Comparison of ENCODE assay signal across 25 cellular contexts in genomic region chr14:52888159-52888558, GRCh38.
"Had no signal": no experiment of that assay in that cellular context is flagged by ENCODE, and none has a peak within 500 bp of the region (broad histone marks: within the 10 kb centered on the region; RNA-seq: fewer than 3 reads in every experiment).

No MANE protein-coding gene starts in this region.

- H3K4me1 ChIP-seq: adrenal gland, body of pancreas, colonic mucosa, foreskin keratinocyte, gastrocnemius medialis had no signal

- H3K9me3 ChIP-seq: adrenal gland, colonic mucosa, esophagus muscularis mucosa, gastrocnemius medialis had no signal

- H3K36me3 ChIP-seq: colonic mucosa had no signal

- ATAC-seq: activated T-cell treated with anti-CD3 and anti-CD28 coated beads, Interleukin-2, amount 50 U/mL, for 4 hours; activated T-helper 17 cell treated with anti-CD3 and anti-CD28 coated beads, Interleukin-2, amount 50 U/mL, for 72 hours; body of pancreas; foreskin keratinocyte; gastrocnemius medialis; WTC11 had no signal

- H3K27me3 ChIP-seq: adrenal gland, body of pancreas, colonic mucosa, esophagus muscularis mucosa, foreskin keratinocyte, gastrocnemius medialis had no signal

- DNase-seq: activated CD4-positive, alpha-beta memory T cell treated with anti-CD3 and anti-CD28 coated beads, Interleukin-2, amount 10 ng/mL, durations not matched to agents 7 days and 5 days; activated CD4-positive, alpha-beta T cell treated with anti-CD3 and anti-CD28 coated beads for 1 hour; activated CD4-positive, alpha-beta T cell treated with anti-CD3 and anti-CD28 coated beads for 4 hours; activated CD4-positive, alpha-beta T cell treated with anti-CD3 and anti-CD28 coated beads, Interleukin-2, amount 10 ng/mL, durations not matched to agents 7 days and 5 days; activated CD4-positive, alpha-beta T cell treated with anti-CD3 and anti-CD28 coated beads, Interleukin-2, amount 50 U/mL, for 4 hours; activated effector memory CD4-positive, alpha-beta T cell treated with Interleukin-2 at 50 U/mL for 16 hours; activated gamma-delta T cell treated with Interleukin-2 at 50 U/mL for 16 hours; activated naive CD4-positive, alpha-beta T cell treated with anti-CD3 and anti-CD28 coated beads, Interleukin-2, amount 50 U/mL, for 16 hours; activated naive CD4-positive, alpha-beta T cell treated with Interleukin-2 at 50 U/mL for 16 hours; activated T-cell treated with anti-CD3 and anti-CD28 coated beads, Interleukin-2, amount 50 U/mL, for 4 hours; adrenal gland; amygdala; aorta; body of pancreas; caudate nucleus; colonic mucosa; effector CD8-positive, alpha-beta T cell; erythroblast; foreskin keratinocyte; gastrocnemius medialis; glutamatergic neuron; T-helper 2 cell had no signal

- H3K4me3 ChIP-seq: adrenal gland, body of pancreas, colonic mucosa, esophagus muscularis mucosa, gastrocnemius medialis had no signal
